Comparison of ENCODE assay signal across 11 cellular contexts in the genomic region with DNA sequence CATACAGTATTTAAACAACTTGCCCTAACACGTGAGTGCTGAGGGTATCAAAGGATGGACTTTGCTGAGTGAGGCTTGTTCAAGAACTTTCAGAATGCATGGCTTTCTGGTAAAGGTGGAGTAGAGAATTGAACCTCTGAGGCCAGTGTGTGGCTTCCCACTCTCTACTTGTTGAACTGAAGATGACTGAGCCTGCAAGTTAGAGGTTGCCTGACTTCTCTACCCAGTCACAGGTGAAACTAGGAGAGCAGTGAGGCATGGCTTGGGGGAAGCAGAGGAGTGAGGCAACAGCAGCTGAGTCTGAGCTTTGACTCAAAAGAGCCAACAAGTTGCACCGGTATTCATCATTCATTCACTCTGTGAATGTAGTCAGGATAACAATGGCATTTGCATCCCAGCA.
A peak's percentile ranks its signal among the peaks of the same experiment; 100 is the strongest.
DNase-seq lines count a peak whose midpoint lies in the region; ATAC-seq and TF ChIP-seq lines count a peak whose summit lies in the region.
"Had no signal": no experiment of that assay in that cellular context is flagged by ENCODE, and none has a peak within 500 bp of the region (broad histone marks: within the 10 kb centered on the region; RNA-seq: fewer than 3 reads in every experiment).

No MANE protein-coding gene starts in this region.

- 38 to 59% methylated on average over 2 of the region's 2 CpGs for WGBS in sigmoid colon, 2 donors

- TF ChIP-seq CTCF in GM23338 (conservative IDR thresholded peaks at IDR 0.05; ENCODE audit: low read depth in 2 of 2): no peak
- TF ChIP-seq CTCF in sigmoid colon (IDR thresholded peaks at IDR 0.05): no peak

- H3K9me2 ChIP-seq in GM23338 (ENCODE audit: insufficient read depth): 0 out of 2 replicates have a peak, but pooled peaks cover 4% of the 10 kb centered on the region

- H3F3A ChIP-seq in GM23338 (replicated peaks; ENCODE audit: low read depth): no peaks in the 10 kb centered on the region

- peaks cover 9% of the 10 kb centered on the region; the same call in 2 of the 3 replicates for H3K4me1 Mint-ChIP-seq in GM23338
- H3K4me1 Mint-ChIP-seq in stimulated activated memory B cell treated with anti-CD40 and anti-IgM and Interleukin-4, amounts not matched to agents 10 μg/mL and 1 μg/mL and 100 μg/mL, for 72 hours: peaks cover 24% of the 10 kb centered on the region
- H3K4me1 Mint-ChIP-seq: CD8-positive, alpha-beta memory T cell had no signal

- H3K79me2 ChIP-seq in GM23338 (replicated peaks; ENCODE audit: insufficient read depth): no peaks in the 10 kb centered on the region

- H3K4me2 ChIP-seq in GM23338: 0 out of 2 replicates have a peak overlapping the region, but pooled peaks have one; percentile 53

- H2AFZ ChIP-seq in GM23338: peak overlapping the region; percentile 76; the same call in 1 of the 2 replicates

- no peak for TF ChIP-seq EP300 in sigmoid colon (IDR thresholded peaks at IDR 0.05)

- no peaks in the 10 kb centered on the region for H4K20me1 ChIP-seq in GM23338 (replicated peaks; ENCODE audit: insufficient read depth)

- no peak overlapping the region for H3K27ac Mint-ChIP-seq in GM23338
- peak overlapping the region; percentile 89 for H3K27ac Mint-ChIP-seq in stimulated activated memory B cell treated with anti-CD40 and anti-IgM and Interleukin-4, amounts not matched to agents 10 μg/mL and 1 μg/mL and 100 μg/mL, for 72 hours
- H3K27ac Mint-ChIP-seq: CD8-positive, alpha-beta memory T cell had no signal

- TF ChIP-seq POLR2A in sigmoid colon (IDR thresholded peaks at IDR 0.05): no peak

- H3K27me3 Mint-ChIP-seq in GM23338 (ENCODE audit: insufficient read depth, low read depth, poor library complexity): peaks cover 2% of the 10 kb centered on the region
- no peaks in the 10 kb centered on the region for H3K27me3 Mint-ChIP-seq in stimulated activated memory B cell treated with anti-CD40 and anti-IgM and Interleukin-4, amounts not matched to agents 10 μg/mL and 1 μg/mL and 100 μg/mL, for 72 hours

- H3K36me3 ChIP-seq in GM23338 (ENCODE audit: insufficient read depth): no peaks in the 10 kb centered on the region
- no peaks in the 10 kb centered on the region for H3K36me3 ChIP-seq in sigmoid colon
- H3K36me3 ChIP-seq: gastrocnemius medialis, upper lobe of right lung had no signal

- ATAC-seq in GM23338 (peak; percentile 66), HG03521 (IDR thresholded peaks at IDR 0.05; ENCODE audit: unreplicated experiment) (peak; percentile 99), SK-N-SH treated with all-trans-retinoic acid at 6 μM for 48 hours (no peak)
- ATAC-seq in stimulated activated memory B cell treated with anti-CD40 and anti-IgM and Interleukin-4, amounts not matched to agents 10 μg/mL and 1 μg/mL and 100 μg/mL, for 72 hours: peak; percentile 100
- ATAC-seq: gastrocnemius medialis, upper lobe of right lung had no signal

- H3K4me3 ChIP-seq in GM23338 (no peak overlapping the region), sigmoid colon (no peak overlapping the region)
- H3K4me3 ChIP-seq: gastrocnemius medialis, upper lobe of right lung had no signal

- H3K4me1 ChIP-seq in GM23338 (ENCODE audit: insufficient read depth) (peaks cover 7% of the 10 kb centered on the region; the same call in 1 of the 2 replicates), sigmoid colon (no peaks in the 10 kb centered on the region)
- H3K4me1 ChIP-seq: gastrocnemius medialis, upper lobe of right lung had no signal

- peaks cover 10% of the 10 kb centered on the region for H3K36me3 Mint-ChIP-seq in GM23338 (ENCODE audit: low read depth)
- H3K36me3 Mint-ChIP-seq in stimulated activated memory B cell treated with anti-CD40 and anti-IgM and Interleukin-4, amounts not matched to agents 10 μg/mL and 1 μg/mL and 100 μg/mL, for 72 hours: no peaks in the 10 kb centered on the region
- H3K36me3 Mint-ChIP-seq: CD8-positive, alpha-beta memory T cell had no signal

- no peaks in the 10 kb centered on the region for H3K9me3 ChIP-seq in sigmoid colon
- H3K9me3 ChIP-seq: gastrocnemius medialis, upper lobe of right lung had no signal

- H3K9me3 Mint-ChIP-seq in GM23338: peaks cover 19% of the 10 kb centered on the region
- H3K9me3 Mint-ChIP-seq in stimulated activated memory B cell treated with anti-CD40 and anti-IgM and Interleukin-4, amounts not matched to agents 10 μg/mL and 1 μg/mL and 100 μg/mL, for 72 hours: no peaks in the 10 kb centered on the region

- intact Hi-C loops in sigmoid colon (cut with DNase I): no loop called here

- peak; percentile 52 for DNase-seq in stimulated activated CD4-positive, alpha-beta T cell treated with anti-CD3 and anti-CD28 coated beads, Interleukin-1b, Interleukin-23, amount 100 ng/mL, for 48 hours
- no peak for DNase-seq in stimulated activated CD4-positive, alpha-beta T cell treated with anti-CD3 and anti-CD28 coated beads, Interleukin-4, amount 100 ng/mL, for 4 hours
- peak; percentile 5 for DNase-seq in GM23338 (ENCODE audit: low spot score)
- no peak for DNase-seq in sigmoid colon
- DNase-seq in NCI-H1930 (lab: John Stamatoyannopoulos, UW): no peak
- DNase-seq: CD8-positive, alpha-beta memory T cell; gastrocnemius medialis; upper lobe of right lung had no signal

- H3K27me3 ChIP-seq in GM23338 (ENCODE audit: insufficient read depth) (no peaks in the 10 kb centered on the region), sigmoid colon (no peaks in the 10 kb centered on the region)
- H3K27me3 ChIP-seq: gastrocnemius medialis, upper lobe of right lung had no signal

- no peak overlapping the region for H3K4me3 Mint-ChIP-seq in GM23338
- H3K4me3 Mint-ChIP-seq in stimulated activated memory B cell treated with anti-CD40 and anti-IgM and Interleukin-4, amounts not matched to agents 10 μg/mL and 1 μg/mL and 100 μg/mL, for 72 hours: no peak overlapping the region
- H3K4me3 Mint-ChIP-seq: CD8-positive, alpha-beta memory T cell had no signal

- H3K27ac ChIP-seq in GM23338 (ENCODE audit: low read depth) (no peak overlapping the region), sigmoid colon (no peak overlapping the region)
- H3K27ac ChIP-seq: gastrocnemius medialis, upper lobe of right lung had no signal

TF ChIP-seq in GM23338, 12 proteins besides CTCF, POLR2A, EP300 and RAD21 (continues in another document):
- TF ChIP-seq, protein P1, sequence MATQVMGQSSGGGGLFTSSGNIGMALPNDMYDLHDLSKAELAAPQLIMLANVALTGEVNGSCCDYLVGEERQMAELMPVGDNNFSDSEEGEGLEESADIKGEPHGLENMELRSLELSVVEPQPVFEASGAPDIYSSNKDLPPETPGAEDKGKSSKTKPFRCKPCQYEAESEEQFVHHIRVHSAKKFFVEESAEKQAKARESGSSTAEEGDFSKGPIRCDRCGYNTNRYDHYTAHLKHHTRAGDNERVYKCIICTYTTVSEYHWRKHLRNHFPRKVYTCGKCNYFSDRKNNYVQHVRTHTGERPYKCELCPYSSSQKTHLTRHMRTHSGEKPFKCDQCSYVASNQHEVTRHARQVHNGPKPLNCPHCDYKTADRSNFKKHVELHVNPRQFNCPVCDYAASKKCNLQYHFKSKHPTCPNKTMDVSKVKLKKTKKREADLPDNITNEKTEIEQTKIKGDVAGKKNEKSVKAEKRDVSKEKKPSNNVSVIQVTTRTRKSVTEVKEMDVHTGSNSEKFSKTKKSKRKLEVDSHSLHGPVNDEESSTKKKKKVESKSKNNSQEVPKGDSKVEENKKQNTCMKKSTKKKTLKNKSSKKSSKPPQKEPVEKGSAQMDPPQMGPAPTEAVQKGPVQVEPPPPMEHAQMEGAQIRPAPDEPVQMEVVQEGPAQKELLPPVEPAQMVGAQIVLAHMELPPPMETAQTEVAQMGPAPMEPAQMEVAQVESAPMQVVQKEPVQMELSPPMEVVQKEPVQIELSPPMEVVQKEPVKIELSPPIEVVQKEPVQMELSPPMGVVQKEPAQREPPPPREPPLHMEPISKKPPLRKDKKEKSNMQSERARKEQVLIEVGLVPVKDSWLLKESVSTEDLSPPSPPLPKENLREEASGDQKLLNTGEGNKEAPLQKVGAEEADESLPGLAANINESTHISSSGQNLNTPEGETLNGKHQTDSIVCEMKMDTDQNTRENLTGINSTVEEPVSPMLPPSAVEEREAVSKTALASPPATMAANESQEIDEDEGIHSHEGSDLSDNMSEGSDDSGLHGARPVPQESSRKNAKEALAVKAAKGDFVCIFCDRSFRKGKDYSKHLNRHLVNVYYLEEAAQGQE (IDR thresholded peaks at IDR 0.05; ENCODE audit: unreplicated experiment): no peak
- TF ChIP-seq CREB1 (CRISPR knock-in tag; IDR thresholded peaks at IDR 0.05; ENCODE audit: low read depth): no peak

TF ChIP-seq in SK-N-SH treated with all-trans-retinoic acid at 6 μM for 48 hours, 23 proteins besides CTCF, POLR2A, EP300 and RAD21 (continues in another document):
- TF ChIP-seq CSDC2 (CRISPR knock-in tag; IDR thresholded peaks at IDR 0.05) (no peak), ZNF8 (CRISPR knock-in tag; IDR thresholded peaks at IDR 0.05) (no peak), ZNF565 (CRISPR knock-in tag; conservative IDR thresholded peaks at IDR 0.05; ENCODE audit: low read depth) (no peak), GLIS3 (CRISPR knock-in tag; IDR thresholded peaks at IDR 0.05) (no peak), PPARA (CRISPR knock-in tag; IDR thresholded peaks at IDR 0.05; ENCODE audit: borderline replicate concordance) (no peak), ARNTL (CRISPR knock-in tag; IDR thresholded peaks at IDR 0.05; ENCODE audit: borderline replicate concordance, low read depth) (no peak), TOX (CRISPR knock-in tag; IDR thresholded peaks at IDR 0.05; ENCODE audit: borderline replicate concordance) (no peak)
- TF ChIP-seq, protein P2, sequence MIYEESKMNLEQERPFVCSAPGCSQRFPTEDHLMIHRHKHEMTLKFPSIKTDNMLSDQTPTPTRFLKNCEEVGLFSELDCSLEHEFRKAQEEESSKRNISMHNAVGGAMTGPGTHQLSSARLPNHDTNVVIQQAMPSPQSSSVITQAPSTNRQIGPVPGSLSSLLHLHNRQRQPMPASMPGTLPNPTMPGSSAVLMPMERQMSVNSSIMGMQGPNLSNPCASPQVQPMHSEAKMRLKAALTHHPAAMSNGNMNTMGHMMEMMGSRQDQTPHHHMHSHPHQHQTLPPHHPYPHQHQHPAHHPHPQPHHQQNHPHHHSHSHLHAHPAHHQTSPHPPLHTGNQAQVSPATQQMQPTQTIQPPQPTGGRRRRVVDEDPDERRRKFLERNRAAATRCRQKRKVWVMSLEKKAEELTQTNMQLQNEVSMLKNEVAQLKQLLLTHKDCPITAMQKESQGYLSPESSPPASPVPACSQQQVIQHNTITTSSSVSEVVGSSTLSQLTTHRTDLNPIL (CRISPR knock-in tag; IDR thresholded peaks at IDR 0.05; ENCODE audit: low read depth): no peak

Comparison
In these comparisons a context has a peak if more than half of its experiments do, and no peak if none do; other contexts are left out.
1. DNase-seq: peak in stimulated activated CD4-positive, alpha-beta T cell treated with anti-CD3 and anti-CD28 coated beads, Interleukin-1b, Interleukin-23, amount 100 ng/mL, for 48 hours (single experiment) and GM23338 (single experiment); none in stimulated activated CD4-positive, alpha-beta T cell treated with anti-CD3 and anti-CD28 coated beads, Interleukin-4, amount 100 ng/mL, for 4 hours (0 of 2), sigmoid colon (single experiment) and NCI-H1930 (0 of 2).